8 cellular contexts compared by ENCODE assay signal in genomic region chr1:32991819-32992488, GRCh38. TPM values are rescaled to one million over a fixed set of nuclear protein-coding genes. Genes with fewer than 3 reads are reported as not detected.
DNase-seq lines count a peak whose midpoint lies in the region; ATAC-seq and TF ChIP-seq lines count a peak whose summit lies in the region.

No MANE protein-coding gene starts in this region.

- no peak for DNase-seq in activated T-cell treated with anti-CD3 and anti-CD28 coated beads, Interleukin-2, amount 50 U/mL, for 24 hours
- DNase-seq in activated T-cell treated with anti-CD3 and anti-CD28 coated beads for 4 hours (no peak), thyroid gland (peak in 1 of 2 donors; percentile 29), UCSD-AML1 (lab: John Stamatoyannopoulos, UW; ENCODE audit: unreplicated experiment) (no peak), RPMI8226 (no peak), NCI-H1105 (lab: John Stamatoyannopoulos, UW) (no peak)

- H3K9me3 ChIP-seq in thyroid gland: no peaks in the 10 kb centered on the region

- peak overlapping the region; percentile 82 to 88 (median 84) for H3K27ac ChIP-seq in thyroid gland

- H3K27me3 ChIP-seq in thyroid gland: no peaks in the 10 kb centered on the region

- TF ChIP-seq CTCF in thyroid gland (IDR thresholded peaks at IDR 0.05): no peak

- peak; percentile 38 for ATAC-seq in HG03354 (IDR thresholded peaks at IDR 0.05; ENCODE audit: poor library complexity, severe bottlenecking, unreplicated experiment)

- no peaks in the 10 kb centered on the region for H3K27me3 Mint-ChIP-seq in activated T-cell treated with anti-CD3 and anti-CD28 coated beads, Interleukin-2, amount 50 U/mL, for 24 hours
- H3K27me3 Mint-ChIP-seq in dendritic cell treated with granulocyte-macrophage colony-stimulating factor and Interleukin-4, amounts not matched to agents 40 ng/mL and 50 ng/mL, for 4 days: no peaks in the 10 kb centered on the region

- H3K36me3 Mint-ChIP-seq in activated T-cell treated with anti-CD3 and anti-CD28 coated beads, Interleukin-2, amount 50 U/mL, for 24 hours (ENCODE audit: low read depth): peaks cover 3% of the 10 kb centered on the region
- H3K36me3 Mint-ChIP-seq in dendritic cell treated with granulocyte-macrophage colony-stimulating factor and Interleukin-4, amounts not matched to agents 40 ng/mL and 50 ng/mL, for 4 days (ENCODE audit: low read depth): peaks cover 5% of the 10 kb centered on the region

- H3K4me1 ChIP-seq in thyroid gland: peaks cover 39 to 60% of the 10 kb centered on the region in 2 donors

- no peak overlapping the region for H3K4me3 ChIP-seq in thyroid gland (replicated peaks in 1 of 3)

- peak overlapping the region; percentile 88 for H3K27ac Mint-ChIP-seq in activated T-cell treated with anti-CD3 and anti-CD28 coated beads, Interleukin-2, amount 50 U/mL, for 24 hours
- peak overlapping the region; percentile 99 for H3K27ac Mint-ChIP-seq in dendritic cell treated with granulocyte-macrophage colony-stimulating factor and Interleukin-4, amounts not matched to agents 40 ng/mL and 50 ng/mL, for 4 days

- no peak for TF ChIP-seq POLR2A in thyroid gland (IDR thresholded peaks at IDR 0.05)

- peak overlapping the region; percentile 33 for H3K4me3 Mint-ChIP-seq in activated T-cell treated with anti-CD3 and anti-CD28 coated beads, Interleukin-2, amount 50 U/mL, for 24 hours
- peak overlapping the region; percentile 55 for H3K4me3 Mint-ChIP-seq in dendritic cell treated with granulocyte-macrophage colony-stimulating factor and Interleukin-4, amounts not matched to agents 40 ng/mL and 50 ng/mL, for 4 days

- 71 to 74% methylated on average over 6 to 9 of the region's 9 CpGs for WGBS in thyroid gland, 2 donors

- H3K36me3 ChIP-seq in thyroid gland: no peaks in the 10 kb centered on the region

- no peaks in the 10 kb centered on the region for H3K9me3 Mint-ChIP-seq in activated T-cell treated with anti-CD3 and anti-CD28 coated beads, Interleukin-2, amount 50 U/mL, for 24 hours
- no peaks in the 10 kb centered on the region for H3K9me3 Mint-ChIP-seq in dendritic cell treated with granulocyte-macrophage colony-stimulating factor and Interleukin-4, amounts not matched to agents 40 ng/mL and 50 ng/mL, for 4 days

- intact Hi-C loops in dendritic cell treated with granulocyte-macrophage colony-stimulating factor and Interleukin-4, amounts not matched to agents 40 ng/mL and 50 ng/mL, for 4 days (cut with micrococcal nuclease): loop anchor here (1.0 to 2.0 kb wide), 3 partner anchors 12 to 27 kb away; partner anchors contain the start of gene RNF19B
- intact Hi-C loops in thyroid gland (cut with DNase I): no loop called here

- H3K4me1 Mint-ChIP-seq in activated T-cell treated with anti-CD3 and anti-CD28 coated beads, Interleukin-2, amount 50 U/mL, for 24 hours (ENCODE audit: low read depth): peaks cover 44% of the 10 kb centered on the region
- peaks cover 94% of the 10 kb centered on the region for H3K4me1 Mint-ChIP-seq in dendritic cell treated with granulocyte-macrophage colony-stimulating factor and Interleukin-4, amounts not matched to agents 40 ng/mL and 50 ng/mL, for 4 days (ENCODE audit: low read depth)

RNA-seq across cellular contexts. Expression of gene RNF19B, which starts 27.3 kb away (rescaled TPM):
- total RNA-seq in thyroid gland: 10 to 100 TPM; 13.6 to 24.6 (median 22.4) TPM

RNA-seq across cellular contexts. Expression of gene AK2, which starts 44.7 kb away (rescaled TPM):
- 100 to 1,000 TPM; 214 to 308 (median 256) TPM for total RNA-seq in thyroid gland
